Comparison of ENCODE assay signal across 1 cellular context in the genomic region with DNA sequence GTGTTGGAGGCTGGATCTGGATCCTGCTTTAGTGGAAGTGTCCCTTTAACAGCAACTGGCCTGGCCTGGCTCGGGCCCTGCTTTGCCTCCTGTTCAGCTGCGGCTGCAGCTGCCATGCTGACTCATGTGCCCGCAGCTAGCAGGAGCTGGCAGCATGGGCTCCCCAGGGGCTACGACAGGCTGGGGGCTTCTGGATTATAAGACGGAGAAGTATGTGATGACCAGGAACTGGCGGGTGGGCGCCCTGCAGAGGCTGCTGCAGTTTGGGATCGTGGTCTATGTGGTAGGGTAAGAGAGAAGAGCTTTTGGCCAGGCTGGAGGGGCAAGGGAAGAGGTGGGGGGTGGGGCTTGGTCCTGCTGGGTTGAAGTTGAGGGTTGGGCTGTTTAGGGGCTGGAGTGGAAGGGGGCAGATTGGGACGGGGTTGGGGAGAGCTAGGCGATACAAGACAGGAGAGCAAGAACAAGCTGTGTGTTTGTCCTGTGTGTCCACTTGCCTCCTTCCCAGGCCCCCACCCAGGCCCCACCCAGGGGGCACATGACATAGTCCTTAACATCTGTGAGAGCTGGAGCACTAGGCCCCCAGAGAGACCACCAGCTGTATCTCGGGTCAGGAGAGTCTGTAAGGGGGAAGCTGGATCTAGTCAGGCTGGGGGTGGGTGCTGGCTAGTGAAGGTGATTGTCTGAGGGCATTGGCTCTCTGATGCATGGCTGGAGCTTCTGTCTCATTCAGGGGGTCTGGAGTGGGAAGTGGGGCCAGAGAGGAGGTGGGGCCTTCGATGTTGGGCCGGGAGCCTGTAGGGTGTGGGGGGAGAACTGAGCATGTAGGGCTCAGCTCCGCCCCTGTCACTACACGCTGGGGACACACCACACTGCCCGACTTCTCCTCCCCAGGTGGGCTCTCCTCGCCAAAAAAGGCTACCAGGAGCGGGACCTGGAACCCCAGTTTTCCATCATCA.
TF ChIP-seq lines count a peak whose summit lies in the region.

A gene (plus strand): TSS at position 115 of the 956 bp plus-strand sequence. CDS start 10 bp downstream, at position 125.

TF ChIP-seq in HepG2, 621 proteins besides CTCF, POLR2A, EP300 and RAD21 (continued from another document):
- TF ChIP-seq, protein P1, sequence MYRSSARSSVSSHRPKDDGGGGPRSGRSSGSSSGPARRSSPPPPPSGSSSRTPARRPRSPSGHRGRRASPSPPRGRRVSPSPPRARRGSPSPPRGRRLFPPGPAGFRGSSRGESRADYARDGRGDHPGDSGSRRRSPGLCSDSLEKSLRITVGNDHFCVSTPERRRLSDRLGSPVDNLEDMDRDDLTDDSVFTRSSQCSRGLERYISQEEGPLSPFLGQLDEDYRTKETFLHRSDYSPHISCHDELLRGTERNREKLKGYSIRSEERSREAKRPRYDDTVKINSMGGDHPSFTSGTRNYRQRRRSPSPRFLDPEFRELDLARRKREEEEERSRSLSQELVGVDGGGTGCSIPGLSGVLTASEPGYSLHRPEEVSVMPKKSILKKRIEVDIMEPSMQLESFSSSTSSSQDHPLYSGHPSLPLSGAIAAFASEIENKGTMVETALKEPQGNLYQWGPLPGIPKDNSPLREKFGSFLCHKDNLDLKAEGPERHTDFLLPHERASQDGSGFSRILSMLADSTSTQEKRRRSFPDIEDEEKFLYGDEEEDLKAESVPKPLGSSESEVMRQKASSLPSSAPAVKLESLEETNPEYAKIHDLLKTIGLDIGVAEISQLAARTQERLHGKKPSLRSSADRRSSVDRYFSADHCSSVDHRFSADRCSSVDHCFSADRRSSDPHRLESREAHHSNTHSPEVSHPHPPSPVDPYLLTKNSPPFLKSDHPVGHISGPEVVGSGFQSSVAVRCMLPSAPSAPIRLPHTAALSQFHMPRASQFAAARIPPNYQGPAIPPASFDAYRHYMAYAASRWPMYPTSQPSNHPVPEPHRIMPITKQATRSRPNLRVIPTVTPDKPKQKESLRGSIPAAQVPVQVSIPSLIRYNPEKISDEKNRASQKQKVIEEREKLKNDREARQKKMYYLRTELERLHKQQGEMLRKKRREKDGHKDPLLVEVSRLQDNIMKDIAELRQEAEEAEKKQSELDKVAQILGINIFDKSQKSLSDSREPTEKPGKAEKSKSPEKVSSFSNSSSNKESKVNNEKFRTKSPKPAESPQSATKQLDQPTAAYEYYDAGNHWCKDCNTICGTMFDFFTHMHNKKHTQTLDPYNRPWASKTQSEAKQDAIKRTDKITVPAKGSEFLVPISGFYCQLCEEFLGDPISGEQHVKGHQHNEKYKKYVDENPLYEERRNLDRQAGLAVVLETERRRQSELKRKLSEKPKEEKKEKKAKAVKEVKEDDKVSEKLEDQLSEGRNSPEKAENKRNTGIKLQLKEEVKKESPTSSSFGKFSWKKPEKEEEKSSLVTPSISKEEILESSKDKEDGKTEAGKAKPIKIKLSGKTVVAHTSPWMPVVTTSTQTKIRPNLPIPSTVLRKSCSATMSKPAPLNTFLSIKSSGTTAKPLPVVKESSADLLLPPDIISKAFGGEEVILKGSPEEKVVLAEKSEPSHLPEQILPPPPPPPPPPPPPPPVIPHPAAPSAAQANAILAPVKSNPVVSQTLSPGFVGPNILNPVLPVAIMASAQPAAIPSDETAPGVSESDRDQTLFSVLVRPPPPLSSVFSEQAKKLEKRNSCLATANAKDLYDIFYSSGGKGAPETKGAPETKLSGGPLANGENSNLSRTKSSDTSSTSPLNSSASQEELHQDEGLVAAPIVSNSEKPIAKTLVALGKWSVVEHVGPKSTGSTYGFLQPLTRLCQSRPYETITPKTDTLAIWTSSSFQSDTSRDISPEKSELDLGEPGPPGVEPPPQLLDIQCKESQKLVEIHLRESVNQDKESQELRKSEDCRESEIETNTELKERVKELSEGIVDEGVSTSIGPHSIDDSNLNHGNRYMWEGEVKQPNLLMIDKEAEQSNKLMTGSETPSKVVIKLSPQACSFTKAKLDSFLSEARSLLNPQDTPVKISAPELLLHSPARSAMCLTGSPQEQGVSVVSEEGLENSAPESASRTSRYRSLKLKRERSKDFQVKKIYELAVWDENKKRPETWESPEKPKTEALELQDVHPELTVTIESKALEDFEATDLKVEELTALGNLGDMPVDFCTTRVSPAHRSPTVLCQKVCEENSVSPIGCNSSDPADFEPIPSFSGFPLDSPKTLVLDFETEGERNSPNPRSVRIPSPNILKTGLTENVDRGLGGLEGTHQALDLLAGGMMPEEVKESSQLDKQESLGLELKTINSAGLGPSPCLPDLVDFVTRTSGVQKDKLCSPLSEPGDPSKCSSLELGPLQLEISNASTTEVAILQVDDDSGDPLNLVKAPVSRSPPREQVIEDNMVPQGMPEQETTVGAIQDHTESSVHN (CRISPR knock-in tag; IDR thresholded peaks at IDR 0.05) = no peak
- no peak for TF ChIP-seq SPEN (CRISPR knock-in tag; IDR thresholded peaks at IDR 0.05; ENCODE audit: low read depth)
- TF ChIP-seq, protein P2, sequence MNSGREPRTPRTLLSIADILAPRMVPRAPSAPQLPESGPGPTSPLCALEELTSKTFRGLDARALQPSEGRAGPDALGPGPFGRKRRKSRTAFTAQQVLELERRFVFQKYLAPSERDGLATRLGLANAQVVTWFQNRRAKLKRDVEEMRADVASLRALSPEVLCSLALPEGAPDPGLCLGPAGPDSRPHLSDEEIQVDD (CRISPR knock-in tag; IDR thresholded peaks at IDR 0.05; ENCODE audit: borderline replicate concordance) = no peak
- TF ChIP-seq, protein P3, sequence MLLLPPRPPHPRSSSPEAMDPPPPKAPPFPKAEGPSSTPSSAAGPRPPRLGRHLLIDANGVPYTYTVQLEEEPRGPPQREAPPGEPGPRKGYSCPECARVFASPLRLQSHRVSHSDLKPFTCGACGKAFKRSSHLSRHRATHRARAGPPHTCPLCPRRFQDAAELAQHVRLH (CRISPR knock-in tag; IDR thresholded peaks at IDR 0.05; ENCODE audit: borderline replicate concordance, low read depth) = no peak
- TF ChIP-seq, protein P4, sequence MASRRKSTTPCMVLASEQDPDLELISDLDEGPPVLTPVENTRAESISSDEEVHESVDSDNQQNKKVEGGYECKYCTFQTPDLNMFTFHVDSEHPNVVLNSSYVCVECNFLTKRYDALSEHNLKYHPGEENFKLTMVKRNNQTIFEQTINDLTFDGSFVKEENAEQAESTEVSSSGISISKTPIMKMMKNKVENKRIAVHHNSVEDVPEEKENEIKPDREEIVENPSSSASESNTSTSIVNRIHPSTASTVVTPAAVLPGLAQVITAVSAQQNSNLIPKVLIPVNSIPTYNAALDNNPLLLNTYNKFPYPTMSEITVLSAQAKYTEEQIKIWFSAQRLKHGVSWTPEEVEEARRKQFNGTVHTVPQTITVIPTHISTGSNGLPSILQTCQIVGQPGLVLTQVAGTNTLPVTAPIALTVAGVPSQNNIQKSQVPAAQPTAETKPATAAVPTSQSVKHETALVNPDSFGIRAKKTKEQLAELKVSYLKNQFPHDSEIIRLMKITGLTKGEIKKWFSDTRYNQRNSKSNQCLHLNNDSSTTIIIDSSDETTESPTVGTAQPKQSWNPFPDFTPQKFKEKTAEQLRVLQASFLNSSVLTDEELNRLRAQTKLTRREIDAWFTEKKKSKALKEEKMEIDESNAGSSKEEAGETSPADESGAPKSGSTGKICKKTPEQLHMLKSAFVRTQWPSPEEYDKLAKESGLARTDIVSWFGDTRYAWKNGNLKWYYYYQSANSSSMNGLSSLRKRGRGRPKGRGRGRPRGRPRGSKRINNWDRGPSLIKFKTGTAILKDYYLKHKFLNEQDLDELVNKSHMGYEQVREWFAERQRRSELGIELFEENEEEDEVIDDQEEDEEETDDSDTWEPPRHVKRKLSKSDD (CRISPR knock-in tag; IDR thresholded peaks at IDR 0.05; ENCODE audit: low read depth) = no peak
- no peak for TF ChIP-seq ZNF550 (CRISPR knock-in tag; IDR thresholded peaks at IDR 0.05; ENCODE audit: borderline replicate concordance)
- TF ChIP-seq KLF11 (CRISPR knock-in tag; IDR thresholded peaks at IDR 0.05) = no peak
- TF ChIP-seq ZNF383 (CRISPR knock-in tag; IDR thresholded peaks at IDR 0.05; ENCODE audit: borderline replicate concordance) = no peak
- TF ChIP-seq ZMYM4 (CRISPR knock-in tag; IDR thresholded peaks at IDR 0.05) = no peak; the same call in 1 of the 2 replicates
- TF ChIP-seq DR1 (CRISPR knock-in tag; IDR thresholded peaks at IDR 0.05) = no peak
- TF ChIP-seq SOX6 (IDR thresholded peaks at IDR 0.05) = no peak
- TF ChIP-seq SOX6 (CRISPR knock-in tag; IDR thresholded peaks at IDR 0.05) = 0 out of 2 replicates have a peak, but pooled peaks have one; percentile 18
- TF ChIP-seq AHR (CRISPR knock-in tag; IDR thresholded peaks at IDR 0.05) = no peak
- no peak for TF ChIP-seq ZNF781 (CRISPR knock-in tag; IDR thresholded peaks at IDR 0.05; ENCODE audit: borderline replicate concordance, not compliant biosample characterization)
- TF ChIP-seq PAX8 (CRISPR knock-in tag; IDR thresholded peaks at IDR 0.05; ENCODE audit: borderline replicate concordance) = no peak
- TF ChIP-seq ZNF432 (CRISPR knock-in tag; IDR thresholded peaks at IDR 0.05; ENCODE audit: borderline replicate concordance) = no peak
- no peak for TF ChIP-seq ZNF24 (IDR thresholded peaks at IDR 0.05)
- TF ChIP-seq HNRNPL (IDR thresholded peaks at IDR 0.05; ENCODE audit: low read depth, low read length) = peak; percentile 67; the same call in 1 of the 2 replicates
- TF ChIP-seq SALL2 (CRISPR knock-in tag; IDR thresholded peaks at IDR 0.05) = no peak
- TF ChIP-seq ZFX (CRISPR knock-in tag; IDR thresholded peaks at IDR 0.05; ENCODE audit: low read depth) = no peak
- TF ChIP-seq, protein P5, sequence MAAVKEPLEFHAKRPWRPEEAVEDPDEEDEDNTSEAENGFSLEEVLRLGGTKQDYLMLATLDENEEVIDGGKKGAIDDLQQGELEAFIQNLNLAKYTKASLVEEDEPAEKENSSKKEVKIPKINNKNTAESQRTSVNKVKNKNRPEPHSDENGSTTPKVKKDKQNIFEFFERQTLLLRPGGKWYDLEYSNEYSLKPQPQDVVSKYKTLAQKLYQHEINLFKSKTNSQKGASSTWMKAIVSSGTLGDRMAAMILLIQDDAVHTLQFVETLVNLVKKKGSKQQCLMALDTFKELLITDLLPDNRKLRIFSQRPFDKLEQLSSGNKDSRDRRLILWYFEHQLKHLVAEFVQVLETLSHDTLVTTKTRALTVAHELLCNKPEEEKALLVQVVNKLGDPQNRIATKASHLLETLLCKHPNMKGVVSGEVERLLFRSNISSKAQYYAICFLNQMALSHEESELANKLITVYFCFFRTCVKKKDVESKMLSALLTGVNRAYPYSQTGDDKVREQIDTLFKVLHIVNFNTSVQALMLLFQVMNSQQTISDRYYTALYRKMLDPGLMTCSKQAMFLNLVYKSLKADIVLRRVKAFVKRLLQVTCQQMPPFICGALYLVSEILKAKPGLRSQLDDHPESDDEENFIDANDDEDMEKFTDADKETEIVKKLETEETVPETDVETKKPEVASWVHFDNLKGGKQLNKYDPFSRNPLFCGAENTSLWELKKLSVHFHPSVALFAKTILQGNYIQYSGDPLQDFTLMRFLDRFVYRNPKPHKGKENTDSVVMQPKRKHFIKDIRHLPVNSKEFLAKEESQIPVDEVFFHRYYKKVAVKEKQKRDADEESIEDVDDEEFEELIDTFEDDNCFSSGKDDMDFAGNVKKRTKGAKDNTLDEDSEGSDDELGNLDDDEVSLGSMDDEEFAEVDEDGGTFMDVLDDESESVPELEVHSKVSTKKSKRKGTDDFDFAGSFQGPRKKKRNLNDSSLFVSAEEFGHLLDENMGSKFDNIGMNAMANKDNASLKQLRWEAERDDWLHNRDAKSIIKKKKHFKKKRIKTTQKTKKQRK (IDR thresholded peaks at IDR 0.05; ENCODE audit: low read length) = no peak
- 0 out of 2 replicates have a peak, but pooled peaks have one; percentile 25 for TF ChIP-seq MEF2D (CRISPR knock-in tag; IDR thresholded peaks at IDR 0.05)
- no peak for TF ChIP-seq ZNF567 (CRISPR knock-in tag; IDR thresholded peaks at IDR 0.05; ENCODE audit: borderline replicate concordance)
- TF ChIP-seq, protein P6, sequence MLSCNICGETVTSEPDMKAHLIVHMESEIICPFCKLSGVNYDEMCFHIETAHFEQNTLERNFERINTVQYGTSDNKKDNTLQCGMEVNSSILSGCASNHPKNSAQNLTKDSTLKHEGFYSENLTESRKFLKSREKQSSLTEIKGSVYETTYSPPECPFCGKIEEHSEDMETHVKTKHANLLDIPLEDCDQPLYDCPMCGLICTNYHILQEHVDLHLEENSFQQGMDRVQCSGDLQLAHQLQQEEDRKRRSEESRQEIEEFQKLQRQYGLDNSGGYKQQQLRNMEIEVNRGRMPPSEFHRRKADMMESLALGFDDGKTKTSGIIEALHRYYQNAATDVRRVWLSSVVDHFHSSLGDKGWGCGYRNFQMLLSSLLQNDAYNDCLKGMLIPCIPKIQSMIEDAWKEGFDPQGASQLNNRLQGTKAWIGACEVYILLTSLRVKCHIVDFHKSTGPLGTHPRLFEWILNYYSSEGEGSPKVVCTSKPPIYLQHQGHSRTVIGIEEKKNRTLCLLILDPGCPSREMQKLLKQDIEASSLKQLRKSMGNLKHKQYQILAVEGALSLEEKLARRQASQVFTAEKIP (CRISPR knock-in tag; IDR thresholded peaks at IDR 0.05; ENCODE audit: borderline replicate concordance) = no peak
- TF ChIP-seq, protein P7, sequence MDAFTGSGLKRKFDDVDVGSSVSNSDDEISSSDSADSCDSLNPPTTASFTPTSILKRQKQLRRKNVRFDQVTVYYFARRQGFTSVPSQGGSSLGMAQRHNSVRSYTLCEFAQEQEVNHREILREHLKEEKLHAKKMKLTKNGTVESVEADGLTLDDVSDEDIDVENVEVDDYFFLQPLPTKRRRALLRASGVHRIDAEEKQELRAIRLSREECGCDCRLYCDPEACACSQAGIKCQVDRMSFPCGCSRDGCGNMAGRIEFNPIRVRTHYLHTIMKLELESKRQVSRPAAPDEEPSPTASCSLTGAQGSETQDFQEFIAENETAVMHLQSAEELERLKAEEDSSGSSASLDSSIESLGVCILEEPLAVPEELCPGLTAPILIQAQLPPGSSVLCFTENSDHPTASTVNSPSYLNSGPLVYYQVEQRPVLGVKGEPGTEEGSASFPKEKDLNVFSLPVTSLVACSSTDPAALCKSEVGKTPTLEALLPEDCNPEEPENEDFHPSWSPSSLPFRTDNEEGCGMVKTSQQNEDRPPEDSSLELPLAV (CRISPR knock-in tag; conservative IDR thresholded peaks at IDR 0.05; ENCODE audit: low read depth) = no peak
- TF ChIP-seq ZMYM2 (CRISPR knock-in tag; IDR thresholded peaks at IDR 0.05) = no peak
- TF ChIP-seq ZFP1 (CRISPR knock-in tag; IDR thresholded peaks at IDR 0.05) = no peak
